In genomic region chr3:50616770-50617095, GRCh38 we compare ENCODE assay signal across 8 cellular contexts. TPM values are rescaled to one million over a fixed set of nuclear protein-coding genes. Genes with fewer than 3 reads are reported as not detected.
DNase-seq lines count a peak whose midpoint lies in the region; ATAC-seq and TF ChIP-seq lines count a peak whose summit lies in the region.

No MANE protein-coding gene starts in this region.

- no peaks in the 10 kb centered on the region for H3K27me3 Mint-ChIP-seq in CD8-positive, alpha-beta memory T cell
- H3K27me3 Mint-ChIP-seq in activated CD8-positive, alpha-beta memory T cell treated with anti-CD3 and anti-CD28 coated beads, Interleukin-2, amount 10 ng/mL, durations not matched to agents 7 days and 5 days, result no peaks in the 10 kb centered on the region
- H3K27me3 Mint-ChIP-seq in endodermal cell (ENCODE audit: insufficient read depth), result peaks cover 27% of the 10 kb centered on the region

- peaks cover 66 to 75% (median 69%) of the 10 kb centered on the region in 3 donors for H3K4me1 Mint-ChIP-seq in CD8-positive, alpha-beta memory T cell
- peaks cover 59% of the 10 kb centered on the region for H3K4me1 Mint-ChIP-seq in activated CD8-positive, alpha-beta memory T cell treated with anti-CD3 and anti-CD28 coated beads, Interleukin-2, amount 10 ng/mL, durations not matched to agents 7 days and 5 days
- H3K4me1 Mint-ChIP-seq in endodermal cell, result peaks cover 17% of the 10 kb centered on the region

- CTCF ChIA-PET in CD8-positive, alpha-beta memory T cell (lab: Charles Lee), result interaction anchor here (0.6 to 21.6 kb wide), 29 partner anchors 10 to 1065 kb away, joined by 3 to 724 read pairs (median 6); partner anchors contain the start of genes C3orf18, CYB561D2, DOCK3 and HEMK1
- CTCF ChIA-PET in activated CD8-positive, alpha-beta memory T cell treated with anti-CD3 and anti-CD28 coated beads, Interleukin-2, amount 10 ng/mL, durations not matched to agents 7 days and 5 days (lab: Charles Lee), result interaction anchor here (0.6 to 25.1 kb wide), 24 partner anchors 8 to 1065 kb away, joined by 3 to 859 read pairs (median 5); partner anchors contain the start of genes C3orf18 and HEMK1

- no peak for TF ChIP-seq CTCF in endodermal cell (conservative IDR thresholded peaks at IDR 0.05)

- peaks cover 68% of the 10 kb centered on the region for H3K4me1 ChIP-seq in CD8-positive, alpha-beta memory T cell (ENCODE audit: insufficient read depth, low read length)
- no peaks in the 10 kb centered on the region for H3K4me1 ChIP-seq in endodermal cell (ENCODE audit: control insufficient read depth, insufficient read depth, low read length)

- H3K36me3 Mint-ChIP-seq in CD8-positive, alpha-beta memory T cell, result peaks cover 0 to 16% (median 1%) of the 10 kb centered on the region in 3 donors
- H3K36me3 Mint-ChIP-seq in activated CD8-positive, alpha-beta memory T cell treated with anti-CD3 and anti-CD28 coated beads, Interleukin-2, amount 10 ng/mL, durations not matched to agents 7 days and 5 days, result peaks cover 44% of the 10 kb centered on the region
- peaks cover 5% of the 10 kb centered on the region for H3K36me3 Mint-ChIP-seq in endodermal cell (ENCODE audit: low read depth)

- peak overlapping the region; percentile 78 to 98 (median 94) for H3K27ac Mint-ChIP-seq in CD8-positive, alpha-beta memory T cell
- H3K27ac Mint-ChIP-seq in activated CD8-positive, alpha-beta memory T cell treated with anti-CD3 and anti-CD28 coated beads, Interleukin-2, amount 10 ng/mL, durations not matched to agents 7 days and 5 days, result peak overlapping the region; percentile 90
- peak overlapping the region; percentile 59 for H3K27ac Mint-ChIP-seq in endodermal cell

- WGBS in endodermal cell (ENCODE audit: insufficient coverage in 1 of 2, insufficient read length in 1 of 2), 2 experiments, result 0% methylated on average over 9 to 18 of the region's 22 CpGs

- H3K27ac ChIP-seq in CD8-positive, alpha-beta memory T cell (ENCODE audit: low read depth, low read length), result peak overlapping the region; percentile 53
- H3K27ac ChIP-seq in endodermal cell (ENCODE audit: low read depth, low read length), result no peak overlapping the region

- DNase-seq in CD8-positive, alpha-beta memory T cell, result peak; percentile 93 to 97 (median 95)
- DNase-seq in HK-2 (ENCODE audit: unreplicated experiment), result peak; percentile 80
- peak; percentile 91 for DNase-seq in NOMO-1 treated with dmso at 0.1 percent for 144 hours (lab: John Stamatoyannopoulos, UW; ENCODE audit: unreplicated experiment)
- DNase-seq in activated CD8-positive, alpha-beta memory T cell treated with anti-CD3 and anti-CD28 coated beads, Interleukin-2, amount 10 ng/mL, durations not matched to agents 7 days and 5 days, result peak; percentile 98
- peak; percentile 99 for DNase-seq in endodermal cell
- peak; percentile 91 for DNase-seq in midbrain (lab: John Stamatoyannopoulos, UW)
- DNase-seq in stimulated activated CD8-positive, alpha-beta memory T cell treated with anti-CD3 and anti-CD28 coated beads, Interleukin-15, amount 100 ng/mL, for 48 hours (ENCODE audit: low read depth in 2 of 2), result peak; percentile 93 to 95

- no peaks in the 10 kb centered on the region for H3K9me3 Mint-ChIP-seq in CD8-positive, alpha-beta memory T cell
- H3K9me3 Mint-ChIP-seq in activated CD8-positive, alpha-beta memory T cell treated with anti-CD3 and anti-CD28 coated beads, Interleukin-2, amount 10 ng/mL, durations not matched to agents 7 days and 5 days (ENCODE audit: low read depth), result no peaks in the 10 kb centered on the region
- H3K9me3 Mint-ChIP-seq in endodermal cell, result no peaks in the 10 kb centered on the region

- no peaks in the 10 kb centered on the region for H3K9me3 ChIP-seq in CD8-positive, alpha-beta memory T cell (ENCODE audit: low read length)
- no peaks in the 10 kb centered on the region for H3K9me3 ChIP-seq in endodermal cell (ENCODE audit: control insufficient read depth, low read length)

- POLR2A ChIA-PET in CD8-positive, alpha-beta memory T cell (lab: Charles Lee), result interaction anchor here (0.8 to 3.8 kb wide), 5 partner anchors 14 to 883 kb away, joined by 3 to 57 read pairs (median 6); partner anchors contain the start of genes C3orf18, DCAF1, HEMK1 and MANF

- peak overlapping the region; percentile 81 for H3K4me3 ChIP-seq in CD8-positive, alpha-beta memory T cell (ENCODE audit: low read length)
- H3K4me3 ChIP-seq in endodermal cell (ENCODE audit: low read length), result peak overlapping the region; percentile 73

- H3K4me3 Mint-ChIP-seq in CD8-positive, alpha-beta memory T cell, result peak overlapping the region; percentile 83 to 98 (median 92)
- H3K4me3 Mint-ChIP-seq in activated CD8-positive, alpha-beta memory T cell treated with anti-CD3 and anti-CD28 coated beads, Interleukin-2, amount 10 ng/mL, durations not matched to agents 7 days and 5 days, result peak overlapping the region; percentile 88
- H3K4me3 Mint-ChIP-seq in endodermal cell, result peak overlapping the region; percentile 71

- no peak overlapping the region for H3K9ac ChIP-seq in endodermal cell (ENCODE audit: extremely low read depth, low read length, poor library complexity, severe bottlenecking)

- peak; percentile 64 for ATAC-seq in GM19455 (IDR thresholded peaks at IDR 0.05; ENCODE audit: unreplicated experiment)
- ATAC-seq in activated CD8-positive, alpha-beta memory T cell treated with anti-CD3 and anti-CD28 coated beads, Interleukin-2, amount 10 ng/mL, durations not matched to agents 7 days and 5 days, result peak; percentile 63

- no peaks in the 10 kb centered on the region for H3K36me3 ChIP-seq in CD8-positive, alpha-beta memory T cell (ENCODE audit: insufficient read depth, low read length)
- H3K36me3 ChIP-seq in endodermal cell (ENCODE audit: control insufficient read depth, insufficient read depth, low read length), result no peaks in the 10 kb centered on the region

- H3K27me3 ChIP-seq in CD8-positive, alpha-beta memory T cell (ENCODE audit: insufficient read depth, low read length, poor library complexity, severe bottlenecking), result no peaks in the 10 kb centered on the region
- peaks cover 14% of the 10 kb centered on the region for H3K27me3 ChIP-seq in endodermal cell (ENCODE audit: control insufficient read depth, insufficient read depth, low read length, poor library complexity, severe bottlenecking)

RNA-seq across cellular contexts. Expression of gene MAPKAPK3, which starts 0.2 kb away (rescaled TPM):
- total RNA-seq in CD8-positive, alpha-beta memory T cell, result 100 to 1,000 TPM; 153 to 156 TPM
- polyA plus RNA-seq in CD8-positive, alpha-beta memory T cell, result 57.0 TPM
- total RNA-seq in activated CD8-positive, alpha-beta memory T cell treated with anti-CD3 and anti-CD28 coated beads, Interleukin-2, amount 10 ng/mL, durations not matched to agents 7 days and 5 days, result 100 to 1,000 TPM; 156 to 175 TPM
- total RNA-seq in endodermal cell, result 10 to 100 TPM; 37.2 to 39.7 TPM
- polyA plus RNA-seq in endodermal cell (2013, experiment 1 of 2), result 29.9 TPM
- polyA plus RNA-seq in endodermal cell (2013, experiment 2 of 2), result 26.1 TPM

RNA-seq across cellular contexts. Expression of gene CISH, which starts 5.2 kb away (rescaled TPM):
- 100 to 1,000 TPM; 216 to 222 TPM for total RNA-seq in CD8-positive, alpha-beta memory T cell
- 92.8 TPM for polyA plus RNA-seq in CD8-positive, alpha-beta memory T cell
- total RNA-seq in activated CD8-positive, alpha-beta memory T cell treated with anti-CD3 and anti-CD28 coated beads, Interleukin-2, amount 10 ng/mL, durations not matched to agents 7 days and 5 days, result 100 to 1,000 TPM; 266 to 369 TPM
- 1 to 10 TPM; 1.2 to 2.0 TPM for total RNA-seq in endodermal cell
- 3.6 TPM for polyA plus RNA-seq in endodermal cell (2013, experiment 1 of 2)
- polyA plus RNA-seq in endodermal cell (2013, experiment 2 of 2), result 3.7 TPM

RNA-seq across cellular contexts. Expression of gene HEMK1, which starts 47.4 kb away (rescaled TPM):
- 10 to 100 TPM; 51.8 to 55.0 TPM for total RNA-seq in CD8-positive, alpha-beta memory T cell
- polyA plus RNA-seq in CD8-positive, alpha-beta memory T cell, result 27.4 TPM
- total RNA-seq in activated CD8-positive, alpha-beta memory T cell treated with anti-CD3 and anti-CD28 coated beads, Interleukin-2, amount 10 ng/mL, durations not matched to agents 7 days and 5 days, result 10 to 100 TPM; 49.9 to 61.3 TPM
- total RNA-seq in endodermal cell, result 10 to 100 TPM; 24.1 to 25.8 TPM
- polyA plus RNA-seq in endodermal cell (2013, experiment 1 of 2), result 21.2 TPM
- polyA plus RNA-seq in endodermal cell (2013, experiment 2 of 2), result 19.8 TPM

RNA-seq across cellular contexts. Expression of gene C3orf18, which starts 49.2 kb away (rescaled TPM):
- 10 to 100 TPM; 11.5 to 13.0 TPM for total RNA-seq in CD8-positive, alpha-beta memory T cell
- 15.8 TPM for polyA plus RNA-seq in CD8-positive, alpha-beta memory T cell
- total RNA-seq in activated CD8-positive, alpha-beta memory T cell treated with anti-CD3 and anti-CD28 coated beads, Interleukin-2, amount 10 ng/mL, durations not matched to agents 7 days and 5 days, result 10 to 100 TPM; 15.6 to 17.8 TPM
- total RNA-seq in endodermal cell, result 10 to 100 TPM; 14.4 to 16.9 TPM
- 15.6 TPM for polyA plus RNA-seq in endodermal cell (2013, experiment 1 of 2)
- 15.4 TPM for polyA plus RNA-seq in endodermal cell (2013, experiment 2 of 2)

RNA-seq across cellular contexts. Expression of gene DOCK3, which starts 58.0 kb away (rescaled TPM):
- total RNA-seq in CD8-positive, alpha-beta memory T cell, result 1 to 10 TPM; 2.0 to 2.1 TPM
- polyA plus RNA-seq in CD8-positive, alpha-beta memory T cell, result 0.16 TPM
- total RNA-seq in activated CD8-positive, alpha-beta memory T cell treated with anti-CD3 and anti-CD28 coated beads, Interleukin-2, amount 10 ng/mL, durations not matched to agents 7 days and 5 days, result 1 to 10 TPM; 3.4 to 4.1 TPM
- 1 to 10 TPM; 7.7 to 8.5 TPM for total RNA-seq in endodermal cell
- polyA plus RNA-seq in endodermal cell (2013, experiment 1 of 2), result 4.2 TPM
- 3.9 TPM for polyA plus RNA-seq in endodermal cell (2013, experiment 2 of 2)

Comparison
In these comparisons a context has a peak if more than half of its experiments do, and no peak if none do; other contexts are left out.
1. RNA of gene CISH, which starts 5.2 kb away (total RNA-seq): 266 to 369 TPM in activated CD8-positive, alpha-beta memory T cell treated with anti-CD3 and anti-CD28 coated beads, Interleukin-2, amount 10 ng/mL, durations not matched to agents 7 days and 5 days and 216 to 222 TPM in CD8-positive, alpha-beta memory T cell; 1.2 to 2.0 TPM in endodermal cell; every median in the first group is over 10 times any median in the second.
2. Peak in every context shown above with its lines, with median percentiles within 50 percentile points of each other: DNase-seq, H3K27ac Mint-ChIP-seq and H3K4me3 Mint-ChIP-seq.